In genomic region chr5:56971275-56971674, GRCh38 we compare ENCODE assay signal across 28 cellular contexts.
"Had no signal": no experiment of that assay in that cellular context is flagged by ENCODE, and none has a peak within 500 bp of the region (broad histone marks: within the 10 kb centered on the region; RNA-seq: fewer than 3 reads in every experiment).

No MANE protein-coding gene starts in this region.

- H3K27ac ChIP-seq: stomach, suprapubic skin, testis, thoracic aorta, thyroid gland, tibial artery, tibial nerve, transverse colon, upper lobe of left lung, upper lobe of right lung, uterus, vagina had no signal

- ATAC-seq: stimulated activated effector memory CD8-positive, alpha-beta T cell treated with anti-CD3 and anti-CD28 coated beads, Interleukin-12 subunit alpha, Interleukin-12 subunit beta, amount 100 ng/mL, for 72 hours; stimulated activated memory B cell treated with anti-CD40 and anti-IgM and Interleukin-4, amounts not matched to agents 10 μg/mL and 1 μg/mL and 100 μg/mL, for 72 hours; stimulated activated naive B cell treated with anti-CD40 and anti-IgM and Interleukin-4, amounts not matched to agents 10 μg/mL and 1 μg/mL and 100 μg/mL, for 72 hours; stimulated activated naive CD8-positive, alpha-beta T cell treated with anti-CD3 and anti-CD28 coated beads, Interleukin-15, amount 100 ng/mL, for 72 hours; upper lobe of right lung had no signal

- FAIRE-seq: urothelium cell line had no signal

- H3K4me3 Mint-ChIP-seq: stimulated activated effector memory CD8-positive, alpha-beta T cell treated with anti-CD3 and anti-CD28 coated beads, Interleukin-12 subunit alpha, Interleukin-12 subunit beta, amount 100 ng/mL, for 72 hours; stimulated activated memory B cell treated with anti-CD40 and anti-IgM and Interleukin-4, amounts not matched to agents 10 μg/mL and 1 μg/mL and 100 μg/mL, for 72 hours; stimulated activated naive B cell treated with anti-CD40 and anti-IgM and Interleukin-4, amounts not matched to agents 10 μg/mL and 1 μg/mL and 100 μg/mL, for 72 hours; stimulated activated naive CD8-positive, alpha-beta T cell treated with anti-CD3 and anti-CD28 coated beads, Interleukin-15, amount 100 ng/mL, for 72 hours; stimulated activated naive CD8-positive, alpha-beta T cell treated with anti-CD3 and anti-CD28 coated beads, Interleukin-15, Interleukin-2, amounts not matched to agents 100 ng/mL and 50 ng/mL, for 24 hours; type B pancreatic cell had no signal

- H3K9me3 ChIP-seq: stomach, suprapubic skin, testis, thoracic aorta, thyroid gland, tibial artery, tibial nerve, transverse colon, upper lobe of left lung, upper lobe of right lung, uterus, vagina had no signal

- DNase-seq: stimulated activated CD4-positive, alpha-beta T cell treated with anti-CD3 and anti-CD28 coated beads, Interleukin-2, amount 100 ng/mL, for 48 hours; stimulated activated CD4-positive, alpha-beta T cell treated with anti-CD3 and anti-CD28 coated beads, Interleukin-4, amount 100 ng/mL, for 1 hour; stimulated activated CD4-positive, alpha-beta T cell treated with anti-CD3 and anti-CD28 coated beads, Interleukin-4, amount 100 ng/mL, for 24 hours; stimulated activated CD4-positive, alpha-beta T cell treated with anti-CD3 and anti-CD28 coated beads, Interleukin-4, amount 100 ng/mL, for 4 hours; stimulated activated CD8-positive, alpha-beta memory T cell treated with anti-CD3 and anti-CD28 coated beads, Interleukin-4, amount 100 ng/mL, for 48 hours; stimulated activated naive B cell treated with anti-CD40 and anti-IgM and Interleukin-4, amounts not matched to agents 10 μg/mL and 1 μg/mL and 100 μg/mL, for 72 hours; stimulated activated naive CD4-positive, alpha-beta T cell; stimulated activated naive CD4-positive, alpha-beta T cell treated with Interleukin-2 at 50 U/mL for 16 hours; stimulated activated naive CD8-positive, alpha-beta T cell treated with anti-CD3 and anti-CD28 coated beads, Interleukin-15, amount 100 ng/mL, for 72 hours; stomach; substantia nigra; thyroid gland; tibial artery; transverse colon; trophoblast cell; upper lobe of left lung; upper lobe of right lung; uterus had no signal

- H3K27me3 ChIP-seq: testis, thyroid gland, tibial nerve, transverse colon, upper lobe of left lung, uterus, vagina had no signal

- H3K4me1 ChIP-seq: stomach, suprapubic skin, testis, thyroid gland, tibial artery, tibial nerve, upper lobe of left lung, upper lobe of right lung, uterus, vagina had no signal

- H3K27ac Mint-ChIP-seq: stimulated activated effector memory CD8-positive, alpha-beta T cell treated with anti-CD3 and anti-CD28 coated beads, Interleukin-12 subunit alpha, Interleukin-12 subunit beta, amount 100 ng/mL, for 72 hours; stimulated activated memory B cell treated with anti-CD40 and anti-IgM and Interleukin-4, amounts not matched to agents 10 μg/mL and 1 μg/mL and 100 μg/mL, for 72 hours; stimulated activated naive B cell treated with anti-CD40 and anti-IgM and Interleukin-4, amounts not matched to agents 10 μg/mL and 1 μg/mL and 100 μg/mL, for 72 hours; stimulated activated naive CD8-positive, alpha-beta T cell treated with anti-CD3 and anti-CD28 coated beads, Interleukin-15, amount 100 ng/mL, for 72 hours; stimulated activated naive CD8-positive, alpha-beta T cell treated with anti-CD3 and anti-CD28 coated beads, Interleukin-15, Interleukin-2, amounts not matched to agents 100 ng/mL and 50 ng/mL, for 24 hours; type B pancreatic cell had no signal

- H3K36me3 Mint-ChIP-seq: stimulated activated effector memory CD8-positive, alpha-beta T cell treated with anti-CD3 and anti-CD28 coated beads, Interleukin-12 subunit alpha, Interleukin-12 subunit beta, amount 100 ng/mL, for 72 hours; stimulated activated memory B cell treated with anti-CD40 and anti-IgM and Interleukin-4, amounts not matched to agents 10 μg/mL and 1 μg/mL and 100 μg/mL, for 72 hours; stimulated activated naive B cell treated with anti-CD40 and anti-IgM and Interleukin-4, amounts not matched to agents 10 μg/mL and 1 μg/mL and 100 μg/mL, for 72 hours; type B pancreatic cell had no signal

- H3K9me3 Mint-ChIP-seq: stimulated activated effector memory CD8-positive, alpha-beta T cell treated with anti-CD3 and anti-CD28 coated beads, Interleukin-12 subunit alpha, Interleukin-12 subunit beta, amount 100 ng/mL, for 72 hours; stimulated activated memory B cell treated with anti-CD40 and anti-IgM and Interleukin-4, amounts not matched to agents 10 μg/mL and 1 μg/mL and 100 μg/mL, for 72 hours; stimulated activated naive B cell treated with anti-CD40 and anti-IgM and Interleukin-4, amounts not matched to agents 10 μg/mL and 1 μg/mL and 100 μg/mL, for 72 hours; stimulated activated naive CD8-positive, alpha-beta T cell treated with anti-CD3 and anti-CD28 coated beads, Interleukin-15, amount 100 ng/mL, for 72 hours; stimulated activated naive CD8-positive, alpha-beta T cell treated with anti-CD3 and anti-CD28 coated beads, Interleukin-15, Interleukin-2, amounts not matched to agents 100 ng/mL and 50 ng/mL, for 24 hours; type B pancreatic cell had no signal

- H3K4me3 ChIP-seq: stomach, suprapubic skin, testis, thoracic aorta, thyroid gland, tibial artery, tibial nerve, transverse colon, upper lobe of left lung, upper lobe of right lung, uterus, vagina had no signal

- H3K4me1 Mint-ChIP-seq: stimulated activated effector memory CD8-positive, alpha-beta T cell treated with anti-CD3 and anti-CD28 coated beads, Interleukin-12 subunit alpha, Interleukin-12 subunit beta, amount 100 ng/mL, for 72 hours; stimulated activated memory B cell treated with anti-CD40 and anti-IgM and Interleukin-4, amounts not matched to agents 10 μg/mL and 1 μg/mL and 100 μg/mL, for 72 hours; stimulated activated naive B cell treated with anti-CD40 and anti-IgM and Interleukin-4, amounts not matched to agents 10 μg/mL and 1 μg/mL and 100 μg/mL, for 72 hours; stimulated activated naive CD8-positive, alpha-beta T cell treated with anti-CD3 and anti-CD28 coated beads, Interleukin-15, amount 100 ng/mL, for 72 hours had no signal

- H3K36me3 ChIP-seq: stomach, suprapubic skin, thoracic aorta, thyroid gland, tibial artery, tibial nerve, transverse colon, upper lobe of left lung, upper lobe of right lung, uterus, vagina had no signal
